8 cellular contexts compared by ENCODE assay signal in genomic region chr10:101353692-101354583, GRCh38. TPM values are rescaled to one million over a fixed set of nuclear protein-coding genes. Genes with fewer than 3 reads are reported as not detected.
DNase-seq lines count a peak whose midpoint lies in the region; ATAC-seq and TF ChIP-seq lines count a peak whose summit lies in the region.

BTRC (plus strand) TSS chr10:101354165; CDS start chr10:101354181, 16 bp downstream.

- H3K27ac Mint-ChIP-seq in activated T-helper 17 cell treated with anti-CD3 and anti-CD28 coated beads, Interleukin-2, amount 50 U/mL, for 72 hours: peak within 1 kb of the TSS; percentile 79
- peak within 1 kb of the TSS; percentile 94 to 98 (median 96) for H3K27ac Mint-ChIP-seq in naive B cell
- peak within 1 kb of the TSS; percentile 94 for H3K27ac Mint-ChIP-seq in stimulated activated memory B cell treated with anti-CD40 and anti-IgM and Interleukin-4, amounts not matched to agents 10 μg/mL and 1 μg/mL and 100 μg/mL, for 72 hours

- H3K4me1 Mint-ChIP-seq in activated T-helper 17 cell treated with anti-CD3 and anti-CD28 coated beads, Interleukin-2, amount 50 U/mL, for 72 hours: peaks cover 16% of the 10 kb centered on the region
- H3K4me1 Mint-ChIP-seq in naive B cell: peaks cover 18 to 32% (median 31%) of the 10 kb centered on the region in 3 donors
- peaks cover 26% of the 10 kb centered on the region for H3K4me1 Mint-ChIP-seq in stimulated activated memory B cell treated with anti-CD40 and anti-IgM and Interleukin-4, amounts not matched to agents 10 μg/mL and 1 μg/mL and 100 μg/mL, for 72 hours

- peak within 1 kb of the TSS; percentile 86 for H3K4me3 Mint-ChIP-seq in activated T-helper 17 cell treated with anti-CD3 and anti-CD28 coated beads, Interleukin-2, amount 50 U/mL, for 72 hours
- peak within 1 kb of the TSS; percentile 93 to 99 (median 98) for H3K4me3 Mint-ChIP-seq in naive B cell
- peak within 1 kb of the TSS; percentile 92 for H3K4me3 Mint-ChIP-seq in stimulated activated memory B cell treated with anti-CD40 and anti-IgM and Interleukin-4, amounts not matched to agents 10 μg/mL and 1 μg/mL and 100 μg/mL, for 72 hours

- H3K36me3 Mint-ChIP-seq in activated T-helper 17 cell treated with anti-CD3 and anti-CD28 coated beads, Interleukin-2, amount 50 U/mL, for 72 hours (ENCODE audit: low read depth): peaks cover 14% of the 10 kb centered on the region
- H3K36me3 Mint-ChIP-seq in naive B cell: no peaks in the 10 kb centered on the region
- no peaks in the 10 kb centered on the region for H3K36me3 Mint-ChIP-seq in stimulated activated memory B cell treated with anti-CD40 and anti-IgM and Interleukin-4, amounts not matched to agents 10 μg/mL and 1 μg/mL and 100 μg/mL, for 72 hours

- H3K27me3 Mint-ChIP-seq in activated T-helper 17 cell treated with anti-CD3 and anti-CD28 coated beads, Interleukin-2, amount 50 U/mL, for 72 hours: peaks cover 14% of the 10 kb centered on the region
- H3K27me3 Mint-ChIP-seq in naive B cell: peaks cover 18 to 28% (median 23%) of the 10 kb centered on the region in 3 donors
- peaks cover 13% of the 10 kb centered on the region for H3K27me3 Mint-ChIP-seq in stimulated activated memory B cell treated with anti-CD40 and anti-IgM and Interleukin-4, amounts not matched to agents 10 μg/mL and 1 μg/mL and 100 μg/mL, for 72 hours

- POLR2A ChIA-PET in RWPE1 (lab: Yijun Ruan, JAX; ENCODE audit: low non-redundant PET): interaction anchor here (0.7 kb wide), 1 partner anchor 798 kb away, joined by 3 read pairs; no protein-coding TSS in a partner anchor

- CTCF ChIA-PET in RWPE1 (lab: Yijun Ruan, JAX): interaction anchor here (0.6 to 1.2 kb wide), 5 partner anchors 8 to 517 kb away, joined by 3 to 7 read pairs (median 5); no protein-coding TSS in a partner anchor

- H3K27ac ChIP-seq in RWPE1: peak within 1 kb of the TSS; percentile 88

- TF ChIP-seq CTCF in LNCaP clone FGC (IDR thresholded peaks at IDR 0.05; ENCODE audit: control insufficient read depth, extremely low read depth, insufficient read depth) (no peak), RWPE1 (conservative IDR thresholded peaks at IDR 0.05; ENCODE audit: low read depth) (no peak)

- no peaks in the 10 kb centered on the region for H3K9me3 Mint-ChIP-seq in activated T-helper 17 cell treated with anti-CD3 and anti-CD28 coated beads, Interleukin-2, amount 50 U/mL, for 72 hours
- H3K9me3 Mint-ChIP-seq in naive B cell: no peaks in the 10 kb centered on the region
- no peaks in the 10 kb centered on the region for H3K9me3 Mint-ChIP-seq in stimulated activated memory B cell treated with anti-CD40 and anti-IgM and Interleukin-4, amounts not matched to agents 10 μg/mL and 1 μg/mL and 100 μg/mL, for 72 hours

- H3K4me3 ChIP-seq in LNCaP clone FGC (ENCODE audit: low read depth, low read length): peak within 1 kb of the TSS; percentile 66

- ATAC-seq in activated T-helper 17 cell treated with anti-CD3 and anti-CD28 coated beads, Interleukin-2, amount 50 U/mL, for 72 hours (replicated peaks): peak; percentile 96
- ATAC-seq in naive B cell (ENCODE audit: low read depth in 2 of 2): peak; percentile 89 to 90
- ATAC-seq in stimulated activated memory B cell treated with anti-CD40 and anti-IgM and Interleukin-4, amounts not matched to agents 10 μg/mL and 1 μg/mL and 100 μg/mL, for 72 hours: peak; percentile 99

- DNase-seq in EH (ENCODE audit: low read depth): peak; percentile 100
- DNase-seq in GOT3 (lab: John Stamatoyannopoulos, UW): peak; percentile 91
- DNase-seq in LNCaP clone FGC (ENCODE audit: low read depth): peak; percentile 95
- DNase-seq in RWPE1 (ENCODE audit: low spot score): peak; percentile 96
- DNase-seq in fibroblast of gingiva (ENCODE audit: low read depth): peak; percentile 99
- peak; percentile 97 for DNase-seq in naive B cell

RNA-seq across cellular contexts. Expression of gene BTRC, which starts in this region (rescaled TPM):
- total RNA-seq in activated T-helper 17 cell treated with anti-CD3 and anti-CD28 coated beads, Interleukin-2, amount 50 U/mL, for 72 hours: 10 to 100 TPM; 14.8 to 15.1 TPM
- 10 to 100 TPM in 1 of 6 donors, 1 to 10 TPM in 5; 6.0 to 13.4 (median 8.3) TPM for polyA plus RNA-seq in naive B cell (ENCODE audit: low read depth in 6 of 6)

Comparison
In these comparisons a context has a peak if more than half of its experiments do, and no peak if none do; other contexts are left out.
1. Peak in every context shown above with its lines: DNase-seq, ATAC-seq, H3K4me3 ChIP-seq and H3K27ac ChIP-seq.